In genomic region chr1:47894718-47895393, GRCh38 we compare ENCODE assay signal across 13 cellular contexts.
A peak's percentile ranks its signal among the peaks of the same experiment; 100 is the strongest.
DNase-seq lines count a peak whose midpoint lies in the region; ATAC-seq and TF ChIP-seq lines count a peak whose summit lies in the region.
"Had no signal": no experiment of that assay in that cellular context is flagged by ENCODE, and none has a peak within 500 bp of the region (broad histone marks: within the 10 kb centered on the region; RNA-seq: fewer than 3 reads in every experiment).

No MANE protein-coding gene starts in this region.

- H3K27ac ChIP-seq in lower lobe of right lung: no peak overlapping the region

- no peak for TF ChIP-seq POLR2A in NB4 (IDR thresholded peaks at IDR 0.05; ENCODE audit: extremely low read depth, insufficient read length)

- H3K9me3 Mint-ChIP-seq in activated naive CD4-positive, alpha-beta T cell treated with anti-CD3 and anti-CD28 coated beads, Interleukin-2, amount 10 ng/mL, durations not matched to agents 7 days and 5 days: no peaks in the 10 kb centered on the region
- H3K9me3 Mint-ChIP-seq: activated naive CD8-positive, alpha-beta T cell treated with anti-CD3 and anti-CD28 coated beads, Interleukin-2, amount 10 ng/mL, durations not matched to agents 7 days and 5 days; CD4-positive, alpha-beta T cell; IgD-negative memory B cell had no signal

- TF ChIP-seq CTCF in NB4 (IDR thresholded peaks at IDR 0.05; ENCODE audit: low read depth, low read length): no peak
- TF ChIP-seq CTCF in lower lobe of right lung (IDR thresholded peaks at IDR 0.05): no peak

- H3K36me3 Mint-ChIP-seq in activated naive CD4-positive, alpha-beta T cell treated with anti-CD3 and anti-CD28 coated beads, Interleukin-2, amount 10 ng/mL, durations not matched to agents 7 days and 5 days: no peaks in the 10 kb centered on the region
- H3K36me3 Mint-ChIP-seq: activated naive CD8-positive, alpha-beta T cell treated with anti-CD3 and anti-CD28 coated beads, Interleukin-2, amount 10 ng/mL, durations not matched to agents 7 days and 5 days; IgD-negative memory B cell had no signal

- H3K4me3 ChIP-seq in NB4 (ENCODE audit: low read depth, low read length): no peak overlapping the region
- H3K4me3 ChIP-seq in lower lobe of right lung: no peak overlapping the region
- H3K4me3 ChIP-seq: HAP-1 had no signal

- H3K27ac Mint-ChIP-seq in activated naive CD4-positive, alpha-beta T cell treated with anti-CD3 and anti-CD28 coated beads, Interleukin-2, amount 10 ng/mL, durations not matched to agents 7 days and 5 days: no peak overlapping the region
- H3K27ac Mint-ChIP-seq: activated naive CD8-positive, alpha-beta T cell treated with anti-CD3 and anti-CD28 coated beads, Interleukin-2, amount 10 ng/mL, durations not matched to agents 7 days and 5 days; CD4-positive, alpha-beta T cell; IgD-negative memory B cell had no signal

- H3K4me1 ChIP-seq in lower lobe of right lung: no peaks in the 10 kb centered on the region
- H3K4me1 ChIP-seq: HAP-1 had no signal

- no peaks in the 10 kb centered on the region for H3K27me3 Mint-ChIP-seq in activated naive CD4-positive, alpha-beta T cell treated with anti-CD3 and anti-CD28 coated beads, Interleukin-2, amount 10 ng/mL, durations not matched to agents 7 days and 5 days
- H3K27me3 Mint-ChIP-seq: activated naive CD8-positive, alpha-beta T cell treated with anti-CD3 and anti-CD28 coated beads, Interleukin-2, amount 10 ng/mL, durations not matched to agents 7 days and 5 days; CD4-positive, alpha-beta T cell had no signal

- CTCF ChIA-PET in activated naive CD4-positive, alpha-beta T cell treated with anti-CD3 and anti-CD28 coated beads, Interleukin-2, amount 10 ng/mL, durations not matched to agents 7 days and 5 days (lab: Charles Lee): no interaction called here

- intact Hi-C loops in lower lobe of right lung (cut with DNase I): no loop called here

- H3K36me3 ChIP-seq in lower lobe of right lung: no peaks in the 10 kb centered on the region
- H3K36me3 ChIP-seq: HAP-1 had no signal

- ATAC-seq in lower lobe of right lung: peak; percentile 72 to 75

- DNase-seq in DMS53 treated with DMSO at 0.1 percent for 48 hours (lab: John Stamatoyannopoulos, UW; ENCODE audit: unreplicated experiment) (peak; percentile 18), NB4 (ENCODE audit: low read depth) (peak; percentile 27), dermis blood vessel endothelial cell (peak; percentile 34), lower lobe of right lung (no peak), pons (ENCODE audit: low spot score) (no peak), activated gamma-delta T cell treated with Interleukin-2 at 50 U/mL for 16 hours (no peak), NCI-H2081 treated with DMSO at 0.1 percent for 48 hours (lab: John Stamatoyannopoulos, UW) (no peak)
- no peak for DNase-seq in activated naive CD4-positive, alpha-beta T cell treated with anti-CD3 and anti-CD28 coated beads, Interleukin-2, amount 10 ng/mL, durations not matched to agents 7 days and 5 days
- DNase-seq: activated CD4-positive, CD25-positive, alpha-beta regulatory T cell treated with anti-CD3 and anti-CD28 coated beads, Interleukin-2, amount 50 U/mL, for 72 hours; activated naive CD8-positive, alpha-beta T cell treated with anti-CD3 and anti-CD28 coated beads, Interleukin-2, amount 10 ng/mL, durations not matched to agents 7 days and 5 days; CD4-positive, alpha-beta T cell had no signal

- H3K9me3 ChIP-seq in lower lobe of right lung: no peaks in the 10 kb centered on the region
- H3K9me3 ChIP-seq: HAP-1 had no signal

- H3K4me1 Mint-ChIP-seq in activated naive CD4-positive, alpha-beta T cell treated with anti-CD3 and anti-CD28 coated beads, Interleukin-2, amount 10 ng/mL, durations not matched to agents 7 days and 5 days: no peaks in the 10 kb centered on the region
- H3K4me1 Mint-ChIP-seq: activated naive CD8-positive, alpha-beta T cell treated with anti-CD3 and anti-CD28 coated beads, Interleukin-2, amount 10 ng/mL, durations not matched to agents 7 days and 5 days; IgD-negative memory B cell had no signal

- H3K27me3 ChIP-seq in lower lobe of right lung (ENCODE audit: low read depth): no peaks in the 10 kb centered on the region

- H3K4me3 Mint-ChIP-seq in activated naive CD4-positive, alpha-beta T cell treated with anti-CD3 and anti-CD28 coated beads, Interleukin-2, amount 10 ng/mL, durations not matched to agents 7 days and 5 days: no peak overlapping the region
- H3K4me3 Mint-ChIP-seq: activated naive CD8-positive, alpha-beta T cell treated with anti-CD3 and anti-CD28 coated beads, Interleukin-2, amount 10 ng/mL, durations not matched to agents 7 days and 5 days; CD4-positive, alpha-beta T cell; IgD-negative memory B cell had no signal

Comparison
In these comparisons a context has a peak if more than half of its experiments do, and no peak if none do; other contexts are left out.
1. DNase-seq: peak in DMS53 treated with DMSO at 0.1 percent for 48 hours (single experiment), NB4 (single experiment) and dermis blood vessel endothelial cell (single experiment); none in lower lobe of right lung (single experiment), pons (single experiment), activated gamma-delta T cell treated with Interleukin-2 at 50 U/mL for 16 hours (single experiment), activated naive CD4-positive, alpha-beta T cell treated with anti-CD3 and anti-CD28 coated beads, Interleukin-2, amount 10 ng/mL, durations not matched to agents 7 days and 5 days (single experiment) and NCI-H2081 treated with DMSO at 0.1 percent for 48 hours (single experiment).